In the genomic region with DNA sequence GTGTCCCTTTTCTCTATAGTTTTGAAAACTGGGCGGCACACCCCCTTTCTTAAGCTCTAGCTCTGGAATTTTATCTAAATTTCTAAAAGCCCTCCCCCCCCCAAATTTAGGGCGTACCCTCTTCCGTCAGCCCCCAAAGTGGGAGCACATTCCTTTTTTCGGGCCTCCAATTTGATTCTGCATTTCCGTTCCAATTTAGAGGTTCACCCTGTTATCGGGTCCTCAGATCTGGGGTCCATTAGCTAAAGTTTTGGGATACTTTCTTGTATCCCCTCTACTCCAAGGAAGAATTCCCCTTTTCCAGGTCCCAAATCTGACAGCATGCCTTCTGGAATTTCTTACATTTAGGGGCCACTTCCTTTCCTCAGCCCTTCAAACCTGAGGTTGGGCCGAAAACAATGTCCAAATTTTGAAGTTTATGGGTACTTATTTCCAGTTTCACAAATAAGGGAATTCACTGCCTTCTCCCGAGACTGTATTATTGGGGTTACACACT, we compare ENCODE assay signal across 8 cellular contexts. TPM values are rescaled to one million over a fixed set of nuclear protein-coding genes. Genes with fewer than 3 reads are reported as not detected.
DNase-seq lines count a peak whose midpoint lies in the region; ATAC-seq, FAIRE-seq and TF ChIP-seq lines count a peak whose summit lies in the region.

No MANE protein-coding gene starts in this region.

- H3K9me3 ChIP-seq in astrocyte (ENCODE audit: insufficient read depth, low read depth, low read length) (no peaks in the 10 kb centered on the region), liver (ENCODE audit: control insufficient read depth in 4 of 4, low read length in 3 of 4) (no peaks in the 10 kb centered on the region), tibial artery (no peaks in the 10 kb centered on the region)

- H3K4me3 Mint-ChIP-seq in activated CD8-positive, alpha-beta memory T cell treated with anti-CD3 and anti-CD28 coated beads, Interleukin-2, amount 10 ng/mL, durations not matched to agents 7 days and 5 days: peak overlapping the region; percentile 85
- peak overlapping the region; percentile 93 for H3K4me3 Mint-ChIP-seq in astrocyte (ENCODE audit: unreplicated experiment)

- no peaks in the 10 kb centered on the region for H3K9me3 Mint-ChIP-seq in activated CD8-positive, alpha-beta memory T cell treated with anti-CD3 and anti-CD28 coated beads, Interleukin-2, amount 10 ng/mL, durations not matched to agents 7 days and 5 days (ENCODE audit: low read depth)
- H3K9me3 Mint-ChIP-seq in astrocyte (ENCODE audit: unreplicated experiment): no peaks in the 10 kb centered on the region

- H3K27me3 Mint-ChIP-seq in activated CD8-positive, alpha-beta memory T cell treated with anti-CD3 and anti-CD28 coated beads, Interleukin-2, amount 10 ng/mL, durations not matched to agents 7 days and 5 days: no peaks in the 10 kb centered on the region
- H3K27me3 Mint-ChIP-seq in astrocyte (ENCODE audit: low read depth, unreplicated experiment): no peaks in the 10 kb centered on the region

- peaks cover 29% of the 10 kb centered on the region for H3K36me3 Mint-ChIP-seq in activated CD8-positive, alpha-beta memory T cell treated with anti-CD3 and anti-CD28 coated beads, Interleukin-2, amount 10 ng/mL, durations not matched to agents 7 days and 5 days
- H3K36me3 Mint-ChIP-seq in astrocyte (ENCODE audit: low read depth, unreplicated experiment): peaks cover 2% of the 10 kb centered on the region

- peaks cover 53% of the 10 kb centered on the region for H3K79me2 ChIP-seq in astrocyte (ENCODE audit: insufficient read depth, low read length)

- no peak for ATAC-seq in activated CD8-positive, alpha-beta memory T cell treated with anti-CD3 and anti-CD28 coated beads, Interleukin-2, amount 10 ng/mL, durations not matched to agents 7 days and 5 days

- H3K27ac ChIP-seq in astrocyte (ENCODE audit: low read depth, low read length) (peak overlapping the region; percentile 80), liver (ENCODE audit: low read depth in 1 of 2, low read length in 2 of 2) (peak overlapping the region; percentile 85 to 89), tibial artery (peak overlapping the region; percentile 93 to 95)

- DNase-seq in activated CD8-positive, alpha-beta memory T cell treated with anti-CD3 and anti-CD28 coated beads, Interleukin-2, amount 10 ng/mL, durations not matched to agents 7 days and 5 days: no peak
- DNase-seq in activated CD8-positive, alpha-beta memory T cell treated with anti-CD3 and anti-CD28 coated beads, Interleukin-2, amount 50 U/mL, for 4 hours: no peak
- DNase-seq in astrocyte (ENCODE audit: low read depth) (no peak), tibial artery (no peak), DMS79 (lab: John Stamatoyannopoulos, UW) (no peak), NOMO-1 treated with DMSO at 0.1 percent for 48 hours (lab: John Stamatoyannopoulos, UW; ENCODE audit: unreplicated experiment) (no peak), COLO829 (ENCODE audit: low spot score) (no peak)

- H3K4me3 ChIP-seq in astrocyte (ENCODE audit: insufficient read depth, low read depth, low read length): peak overlapping the region; percentile 72
- peak overlapping the region; percentile 69 to 90 (median 82) for H3K4me3 ChIP-seq in liver (ENCODE audit: low read depth in 1 of 3, low read length in 3 of 3)
- H3K4me3 ChIP-seq in tibial artery: peak overlapping the region; percentile 64 to 87

- H3K36me3 ChIP-seq in astrocyte (ENCODE audit: insufficient read depth, low read length) (peaks cover 3% of the 10 kb centered on the region), liver (ENCODE audit: control insufficient read depth in 4 of 4, insufficient read depth in 3 of 4, low read depth in 1 of 4, low read length in 3 of 4) (peaks cover 0 to 4% (median 0%) of the 10 kb centered on the region in 4 donors), tibial artery (peaks cover 0 to 3% (median 0%) of the 10 kb centered on the region in 3 donors)

- H3K27me3 ChIP-seq in astrocyte (ENCODE audit: insufficient read depth, low read length): no peaks in the 10 kb centered on the region
- H3K27me3 ChIP-seq in liver (ENCODE audit: control insufficient read depth in 4 of 4, insufficient read depth in 4 of 4, low read length in 3 of 4): no peaks in the 10 kb centered on the region
- H3K27me3 ChIP-seq in tibial artery: no peaks in the 10 kb centered on the region

- no peak for TF ChIP-seq RAD21 in liver (IDR thresholded peaks at IDR 0.05)

- no peak overlapping the region for H2AFZ ChIP-seq in astrocyte (ENCODE audit: low read depth, low read length)

- TF ChIP-seq CTCF in astrocyte (IDR thresholded peaks at IDR 0.05; ENCODE audit: insufficient read depth, low read depth, low read length) (no peak), liver (IDR thresholded peaks at IDR 0.05; ENCODE audit: low read depth, low read length, missing input control) (no peak), tibial artery (IDR thresholded peaks at IDR 0.05) (no peak)

- no peak for FAIRE-seq in astrocyte (lab: Jason Lieb, UNC)

- intact Hi-C loops in tibial artery (cut with DNase I; ENCODE audit: low total_unique reads): loop anchor here (2.0 to 10.0 kb wide), 3 partner anchors 30 to 155 kb away; partner anchors contain the start of genes RBM39 and SPAG4

- H4K20me1 ChIP-seq in astrocyte (ENCODE audit: insufficient read depth, low read length): peaks cover 32% of the 10 kb centered on the region

- peaks cover 66% of the 10 kb centered on the region for H3K4me1 Mint-ChIP-seq in activated CD8-positive, alpha-beta memory T cell treated with anti-CD3 and anti-CD28 coated beads, Interleukin-2, amount 10 ng/mL, durations not matched to agents 7 days and 5 days
- peaks cover 29% of the 10 kb centered on the region for H3K4me1 Mint-ChIP-seq in astrocyte (ENCODE audit: low read depth, unreplicated experiment)

- H3K9ac ChIP-seq in astrocyte (ENCODE audit: low read length) (peak overlapping the region; percentile 88), liver (ENCODE audit: low read depth in 1 of 2, low read length in 2 of 2) (peak overlapping the region; percentile 76 to 91)

- peak overlapping the region; percentile 98 for H3K4me2 ChIP-seq in astrocyte (ENCODE audit: low read length)

- CTCF ChIA-PET in activated CD8-positive, alpha-beta memory T cell treated with anti-CD3 and anti-CD28 coated beads, Interleukin-2, amount 10 ng/mL, durations not matched to agents 7 days and 5 days (lab: Charles Lee): interaction anchor here (1.4 to 7.5 kb wide), 4 partner anchors 30 to 282 kb away, joined by 4 to 104 read pairs (median 10); partner anchors contain the start of genes RBM39 and SCAND1

- H3K27ac Mint-ChIP-seq in activated CD8-positive, alpha-beta memory T cell treated with anti-CD3 and anti-CD28 coated beads, Interleukin-2, amount 10 ng/mL, durations not matched to agents 7 days and 5 days: peak overlapping the region; percentile 92
- peak overlapping the region; percentile 97 for H3K27ac Mint-ChIP-seq in astrocyte (ENCODE audit: unreplicated experiment)

- WGBS in liver: 29% methylated on average over 8 of the region's 8 CpGs

- H3K4me1 ChIP-seq in astrocyte (ENCODE audit: insufficient read depth, low read length): peaks cover 21% of the 10 kb centered on the region
- H3K4me1 ChIP-seq in liver (ENCODE audit: control insufficient read depth in 4 of 4, insufficient read depth in 4 of 4, low read length in 3 of 4): peaks cover 0 to 25% (median 9%) of the 10 kb centered on the region in 4 donors
- H3K4me1 ChIP-seq in tibial artery: peaks cover 0 to 69% (median 46%) of the 10 kb centered on the region in 4 donors

TF ChIP-seq in liver, 16 proteins besides CTCF, POLR2A, EP300 and RAD21:
- TF ChIP-seq, protein P1, sequence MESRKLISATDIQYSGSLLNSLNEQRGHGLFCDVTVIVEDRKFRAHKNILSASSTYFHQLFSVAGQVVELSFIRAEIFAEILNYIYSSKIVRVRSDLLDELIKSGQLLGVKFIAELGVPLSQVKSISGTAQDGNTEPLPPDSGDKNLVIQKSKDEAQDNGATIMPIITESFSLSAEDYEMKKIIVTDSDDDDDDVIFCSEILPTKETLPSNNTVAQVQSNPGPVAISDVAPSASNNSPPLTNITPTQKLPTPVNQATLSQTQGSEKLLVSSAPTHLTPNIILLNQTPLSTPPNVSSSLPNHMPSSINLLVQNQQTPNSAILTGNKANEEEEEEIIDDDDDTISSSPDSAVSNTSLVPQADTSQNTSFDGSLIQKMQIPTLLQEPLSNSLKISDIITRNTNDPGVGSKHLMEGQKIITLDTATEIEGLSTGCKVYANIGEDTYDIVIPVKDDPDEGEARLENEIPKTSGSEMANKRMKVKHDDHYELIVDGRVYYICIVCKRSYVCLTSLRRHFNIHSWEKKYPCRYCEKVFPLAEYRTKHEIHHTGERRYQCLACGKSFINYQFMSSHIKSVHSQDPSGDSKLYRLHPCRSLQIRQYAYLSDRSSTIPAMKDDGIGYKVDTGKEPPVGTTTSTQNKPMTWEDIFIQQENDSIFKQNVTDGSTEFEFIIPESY (IDR thresholded peaks at IDR 0.05): no peak
- no peak for TF ChIP-seq NR2F2 (IDR thresholded peaks at IDR 0.05)
- peak in 1 of 2 donors; percentile 7 for TF ChIP-seq GABPA (IDR thresholded peaks at IDR 0.05 in 1 of 2, conservative IDR thresholded peaks at IDR 0.05 in 1 of 2)

RNA-seq across cellular contexts. Expression of gene PHF20, which starts 0.8 kb away (rescaled TPM):
- 10 to 100 TPM; 50.8 to 52.4 TPM for total RNA-seq in activated CD8-positive, alpha-beta memory T cell treated with anti-CD3 and anti-CD28 coated beads, Interleukin-2, amount 10 ng/mL, durations not matched to agents 7 days and 5 days
- total RNA-seq in astrocyte: 32.6 and 40.1 TPM in 2 replicates
- 10 to 100 TPM; 10.7 to 11.7 TPM for total RNA-seq in liver
- polyA plus RNA-seq in liver: 1 to 10 TPM; 5.1 to 9.9 TPM

RNA-seq across cellular contexts. Expression of gene RBM39, which starts 30.6 kb away (rescaled TPM):
- total RNA-seq in activated CD8-positive, alpha-beta memory T cell treated with anti-CD3 and anti-CD28 coated beads, Interleukin-2, amount 10 ng/mL, durations not matched to agents 7 days and 5 days: 100 to 1,000 TPM; 357 to 360 TPM
- total RNA-seq in astrocyte (204 and 208 TPM in 2 replicates), liver (100 to 1,000 TPM; 209 to 211 TPM)
- polyA plus RNA-seq in liver: 100 to 1,000 TPM in 1 of 2 donors, 10 to 100 TPM in 1; 57.2 to 188 TPM
